24 cellular contexts compared by ENCODE assay signal in the genomic region with DNA sequence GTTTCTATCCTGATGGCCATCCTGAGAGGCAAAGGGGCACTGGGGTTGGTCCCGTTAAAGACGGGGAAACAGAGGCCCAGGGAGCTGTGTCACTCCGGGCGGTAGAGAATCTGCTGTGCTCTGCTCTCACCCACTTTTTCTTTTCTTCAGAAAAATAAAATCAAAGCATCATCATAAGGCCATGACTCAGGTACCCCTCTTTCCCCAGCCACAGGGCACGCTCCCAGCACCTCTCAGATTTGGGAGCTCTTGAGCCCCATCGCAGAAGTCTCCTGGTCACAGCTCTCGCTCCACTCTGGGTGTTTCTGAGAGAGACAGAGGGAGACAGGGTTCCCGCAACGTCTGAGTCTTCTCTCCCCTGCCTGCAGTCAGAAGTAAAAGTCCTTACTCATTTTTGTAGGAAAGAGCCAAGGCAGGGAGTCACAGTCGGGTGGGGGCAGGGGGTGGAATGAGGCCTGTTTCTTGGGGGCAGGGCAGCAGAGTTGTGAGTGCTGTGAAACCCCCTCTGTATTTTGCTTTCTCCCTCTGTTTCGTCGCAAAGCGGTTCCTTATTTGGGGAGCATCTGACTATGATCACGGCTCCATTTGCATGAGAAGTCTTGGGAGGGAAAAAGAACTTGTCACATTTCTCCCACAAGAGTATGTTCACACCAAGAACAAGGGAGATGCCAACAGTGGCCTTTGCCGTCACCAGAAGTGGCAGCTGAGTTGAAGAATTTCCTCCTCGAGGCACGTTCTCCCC.
DNase-seq lines count a peak whose midpoint lies in the region; ATAC-seq and TF ChIP-seq lines count a peak whose summit lies in the region.
"Had no signal": no experiment of that assay in that cellular context is flagged by ENCODE, and none has a peak within 500 bp of the region (broad histone marks: within the 10 kb centered on the region; RNA-seq: fewer than 3 reads in every experiment).

No MANE protein-coding gene starts in this region.

- H3K27ac ChIP-seq in right cardiac atrium (ENCODE audit: low read length) = no peak overlapping the region
- no peak overlapping the region for H3K27ac ChIP-seq in vagina
- H3K27ac ChIP-seq in aorta (ENCODE audit: low read depth in 1 of 2, low read length in 2 of 2) = no peak overlapping the region
- H3K27ac ChIP-seq: lower lobe of right lung had no signal

- no peaks in the 10 kb centered on the region for H3K9me3 ChIP-seq in right cardiac atrium (ENCODE audit: control insufficient read depth, low read length)
- no peaks in the 10 kb centered on the region for H3K9me3 ChIP-seq in vagina
- H3K9me3 ChIP-seq in aorta (ENCODE audit: control insufficient read depth, low read length) = no peaks in the 10 kb centered on the region
- H3K9me3 ChIP-seq: lower lobe of right lung, SK-N-SH had no signal

- H3K27ac Mint-ChIP-seq in endothelial cell (ENCODE audit: unreplicated experiment) (no peak overlapping the region), nephron (peak overlapping the region; percentile 32 to 83 (median 50))

- H3K36me3 Mint-ChIP-seq in endothelial cell (ENCODE audit: low read depth, unreplicated experiment) (peaks cover 3% of the 10 kb centered on the region), nephron (ENCODE audit: low read depth) (no peaks in the 10 kb centered on the region)

- intact Hi-C loops in Right ventricle myocardium inferior (cut with DNase I) = no loop called here
- intact Hi-C loops in right cardiac atrium (cut with DNase I) = no loop called here
- intact Hi-C loops in vagina (cut with DNase I) = no loop called here
- intact Hi-C loops in aorta (cut with DNase I) = no loop called here

- H3K9me3 Mint-ChIP-seq in endothelial cell (ENCODE audit: unreplicated experiment) = no peaks in the 10 kb centered on the region
- H3K9me3 Mint-ChIP-seq in nephron = no peaks in the 10 kb centered on the region

- H3K27me3 ChIP-seq in right cardiac atrium (ENCODE audit: control insufficient read depth, insufficient read depth) (no peaks in the 10 kb centered on the region), vagina (no peaks in the 10 kb centered on the region), aorta (ENCODE audit: control insufficient read depth in 1 of 2, insufficient read depth in 2 of 2, low read length in 1 of 2) (no peaks in the 10 kb centered on the region)

- peak; percentile 12 for ATAC-seq in Right ventricle myocardium inferior
- ATAC-seq in right cardiac atrium = no peak
- no peak for ATAC-seq in GM21526 (IDR thresholded peaks at IDR 0.05; ENCODE audit: low FRiP score, unreplicated experiment)
- no peak for ATAC-seq in HG03571 (IDR thresholded peaks at IDR 0.05; ENCODE audit: unreplicated experiment)
- no peak for ATAC-seq in aorta (ENCODE audit: low FRiP score)
- ATAC-seq: lower lobe of right lung; naive thymus-derived CD4-positive, alpha-beta T cell; Panc1 had no signal

- H3K4me3 ChIP-seq in right cardiac atrium (ENCODE audit: low read length) = no peak overlapping the region
- H3K4me3 ChIP-seq in vagina = no peak overlapping the region
- H3K4me3 ChIP-seq in aorta (ENCODE audit: low read length in 2 of 2) = no peak overlapping the region
- H3K4me3 ChIP-seq: lower lobe of right lung had no signal

- no peak for DNase-seq in Right ventricle myocardium inferior (ENCODE audit: missing footprints)
- DNase-seq in right cardiac atrium = no peak
- peak; percentile 1 for DNase-seq in endothelial cell (ENCODE audit: low spot score)
- DNase-seq in vagina (ENCODE audit: extremely low spot score in 2 of 2) = peak; percentile 76 to 91
- no peak for DNase-seq in aorta
- DNase-seq: activated CD4-positive, CD25-positive, alpha-beta regulatory T cell; activated naive CD4-positive, alpha-beta T cell; amniotic stem cell; CD4-positive, CD25-positive, alpha-beta regulatory T cell; central memory CD4-positive, alpha-beta T cell; DMS153; effector memory CD4-positive, alpha-beta T cell; KBM-7; lower lobe of right lung; NCI-H1694; NCI-H82; SK-N-SH; small intestine; stimulated activated CD8-positive, alpha-beta memory T cell treated with anti-CD3 and anti-CD28 coated beads, Interleukin-4, amount 100 ng/mL, for 48 hours had no signal

- H3K4me3 Mint-ChIP-seq in endothelial cell (ENCODE audit: unreplicated experiment) (no peak overlapping the region), nephron (no peak overlapping the region)
- H3K4me3 Mint-ChIP-seq: CD4-positive, CD25-positive, alpha-beta regulatory T cell had no signal

- 62% methylated on average over 17 of the region's 17 CpGs for WGBS in right cardiac atrium
- 62 to 65% methylated on average over 17 of the region's 17 CpGs for WGBS in aorta, 2 donors

- TF ChIP-seq CTCF in endothelial cell (IDR thresholded peaks at IDR 0.05; ENCODE audit: unreplicated experiment) (no peak), nephron (IDR thresholded peaks at IDR 0.05; ENCODE audit: unreplicated experiment in 3 of 3) (no peak), vagina (IDR thresholded peaks at IDR 0.05) (no peak)

- no peak for TF ChIP-seq POLR2A in vagina (IDR thresholded peaks at IDR 0.05)

- peaks cover 21% of the 10 kb centered on the region for H3K4me1 Mint-ChIP-seq in endothelial cell (ENCODE audit: unreplicated experiment)
- peaks cover 52% of the 10 kb centered on the region for H3K4me1 Mint-ChIP-seq in nephron

- H3K27me3 Mint-ChIP-seq in endothelial cell (ENCODE audit: unreplicated experiment) = peaks cover 14% of the 10 kb centered on the region
- peaks cover 44% of the 10 kb centered on the region for H3K27me3 Mint-ChIP-seq in nephron (ENCODE audit: low read depth)
- H3K27me3 Mint-ChIP-seq: CD4-positive, CD25-positive, alpha-beta regulatory T cell had no signal

- H3K4me1 ChIP-seq in right cardiac atrium (ENCODE audit: control insufficient read depth, insufficient read depth, low read length) (no peaks in the 10 kb centered on the region), vagina (peaks cover 15% of the 10 kb centered on the region), aorta (ENCODE audit: control insufficient read depth in 1 of 2, insufficient read depth in 2 of 2, low read length in 2 of 2) (no peaks in the 10 kb centered on the region)
- H3K4me1 ChIP-seq: lower lobe of right lung had no signal

- H3K36me3 ChIP-seq in vagina (no peaks in the 10 kb centered on the region), aorta (ENCODE audit: control insufficient read depth in 1 of 2, insufficient read depth in 2 of 2, low read length in 1 of 2) (no peaks in the 10 kb centered on the region)
- H3K36me3 ChIP-seq: lower lobe of right lung had no signal

Comparison
In these comparisons a context has a peak if more than half of its experiments do, and no peak if none do; other contexts are left out.
1. DNase-seq: peak in endothelial cell (single experiment) and vagina (2 of 2); none in Right ventricle myocardium inferior (single experiment), right cardiac atrium (0 of 3) and aorta (0 of 2).